ENCODE assay signal across 24 cellular contexts in the genomic region with DNA sequence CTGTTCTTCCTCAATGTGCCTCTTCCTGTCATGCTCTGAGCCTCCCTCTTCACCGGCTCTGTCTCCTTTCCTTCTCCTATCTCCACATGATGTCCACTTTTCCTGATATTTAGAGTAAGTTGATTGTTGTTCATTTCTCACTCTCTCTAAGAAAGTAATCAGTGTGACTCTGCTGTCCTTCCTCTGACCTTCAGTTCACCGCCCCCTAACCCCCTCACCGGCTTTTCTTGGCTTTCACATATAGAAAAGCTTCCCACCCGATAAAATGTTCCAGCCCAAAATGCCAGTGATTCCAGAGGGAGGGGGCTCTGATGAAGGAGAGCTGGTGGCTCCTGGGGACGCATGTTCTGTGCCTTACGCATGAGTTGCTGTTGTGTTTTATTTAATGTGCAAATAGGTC.
"Had no signal": no experiment of that assay in that cellular context is flagged by ENCODE, and none has a peak within 500 bp of the region (broad histone marks: within the 10 kb centered on the region; RNA-seq: fewer than 3 reads in every experiment).

No MANE protein-coding gene starts in this region.

- H3K9me3 ChIP-seq: MG63, SK-N-SH had no signal

- DNase-seq: Karpas-422, KG1, MG63, NCI-H1092, NCI-H1105 treated with DMSO at 0.1 percent for 48 hours, NCI-H1417 treated with DMSO at 0.1 percent for 48 hours, NCI-H146, NCI-H1694 treated with DMSO at 0.1 percent for 48 hours, NCI-H1930, NCI-H2081, NCI-H2107, NCI-H2171, NCI-H226, NCI-H446, NCI-H510A, NCI-H524 treated with DMSO at 0.1 percent for 48 hours, NCI-H69, NCI-H774, RPMI8226, SHP77, SK-N-SH had no signal

- FAIRE-seq: HTR-8/SVneo, RCC 7860 had no signal

- H3K4me3 ChIP-seq: MG63 had no signal

- H3K27me3 ChIP-seq: MG63 had no signal

- H3K4me2 ChIP-seq: SK-N-SH had no signal

- H3K27ac ChIP-seq: HL-60 had no signal

- H3K9ac ChIP-seq: SK-N-SH had no signal
